Comparison of ENCODE assay signal across 1 cellular context in the genomic region with DNA sequence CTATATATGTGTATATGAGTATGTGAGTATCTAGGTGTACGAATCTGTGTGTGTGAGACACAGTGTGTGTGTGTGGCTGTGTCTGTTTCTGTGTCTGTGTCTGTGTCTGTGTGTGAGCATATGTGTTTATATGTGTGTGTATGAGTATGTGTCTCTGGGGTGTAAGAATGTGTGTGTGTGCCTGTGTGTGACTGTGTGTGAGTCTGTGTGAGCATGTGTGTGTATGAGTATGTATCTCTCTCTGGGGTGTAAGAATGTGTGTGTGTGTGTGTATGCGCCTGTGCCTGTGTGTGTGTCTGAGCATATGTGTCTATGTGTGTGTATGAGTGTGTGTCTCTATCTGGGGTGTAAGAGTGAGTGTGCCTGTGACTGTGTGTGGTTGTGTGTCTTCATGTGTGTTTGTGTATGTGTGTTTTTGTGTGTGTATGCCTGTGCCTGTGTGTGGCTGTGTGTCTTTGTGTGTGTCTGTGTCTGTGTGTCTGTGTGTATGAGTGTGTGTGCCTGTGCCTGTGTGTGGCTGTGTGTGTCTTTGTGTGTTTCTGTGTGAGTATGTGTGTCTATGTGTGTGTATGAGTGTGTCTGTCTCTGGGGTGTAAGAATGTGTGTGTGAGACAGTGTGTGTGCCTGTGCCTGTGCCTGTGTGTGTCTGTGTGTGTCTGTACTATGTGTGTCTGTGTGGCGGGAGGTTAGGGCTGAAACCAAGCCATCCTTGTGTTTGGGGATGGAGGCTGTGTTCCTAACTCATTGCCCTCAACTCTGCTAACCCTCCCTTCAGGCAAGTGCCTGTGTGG.
TF ChIP-seq lines count a peak whose summit lies in the region.

No MANE protein-coding gene starts in this region.

TF ChIP-seq in HepG2, 621 proteins besides CTCF, POLR2A, EP300 and RAD21:
- TF ChIP-seq, protein P1, sequence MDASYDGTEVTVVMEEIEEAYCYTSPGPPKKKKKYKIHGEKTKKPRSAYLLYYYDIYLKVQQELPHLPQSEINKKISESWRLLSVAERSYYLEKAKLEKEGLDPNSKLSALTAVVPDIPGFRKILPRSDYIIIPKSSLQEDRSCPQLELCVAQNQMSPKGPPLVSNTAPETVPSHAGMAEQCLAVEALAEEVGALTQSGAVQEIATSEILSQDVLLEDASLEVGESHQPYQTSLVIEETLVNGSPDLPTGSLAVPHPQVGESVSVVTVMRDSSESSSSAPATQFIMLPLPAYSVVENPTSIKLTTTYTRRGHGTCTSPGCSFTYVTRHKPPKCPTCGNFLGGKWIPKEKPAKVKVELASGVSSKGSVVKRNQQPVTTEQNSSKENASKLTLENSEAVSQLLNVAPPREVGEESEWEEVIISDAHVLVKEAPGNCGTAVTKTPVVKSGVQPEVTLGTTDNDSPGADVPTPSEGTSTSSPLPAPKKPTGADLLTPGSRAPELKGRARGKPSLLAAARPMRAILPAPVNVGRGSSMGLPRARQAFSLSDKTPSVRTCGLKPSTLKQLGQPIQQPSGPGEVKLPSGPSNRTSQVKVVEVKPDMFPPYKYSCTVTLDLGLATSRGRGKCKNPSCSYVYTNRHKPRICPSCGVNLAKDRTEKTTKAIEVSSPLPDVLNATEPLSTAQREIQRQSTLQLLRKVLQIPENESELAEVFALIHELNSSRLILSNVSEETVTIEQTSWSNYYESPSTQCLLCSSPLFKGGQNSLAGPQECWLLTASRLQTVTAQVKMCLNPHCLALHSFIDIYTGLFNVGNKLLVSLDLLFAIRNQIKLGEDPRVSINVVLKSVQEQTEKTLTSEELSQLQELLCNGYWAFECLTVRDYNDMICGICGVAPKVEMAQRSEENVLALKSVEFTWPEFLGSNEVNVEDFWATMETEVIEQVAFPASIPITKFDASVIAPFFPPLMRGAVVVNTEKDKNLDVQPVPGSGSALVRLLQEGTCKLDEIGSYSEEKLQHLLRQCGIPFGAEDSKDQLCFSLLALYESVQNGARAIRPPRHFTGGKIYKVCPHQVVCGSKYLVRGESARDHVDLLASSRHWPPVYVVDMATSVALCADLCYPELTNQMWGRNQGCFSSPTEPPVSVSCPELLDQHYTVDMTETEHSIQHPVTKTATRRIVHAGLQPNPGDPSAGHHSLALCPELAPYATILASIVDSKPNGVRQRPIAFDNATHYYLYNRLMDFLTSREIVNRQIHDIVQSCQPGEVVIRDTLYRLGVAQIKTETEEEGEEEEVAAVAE (CRISPR knock-in tag; IDR thresholded peaks at IDR 0.05; ENCODE audit: borderline replicate concordance), result no peak
- TF ChIP-seq FOXA1 (IDR thresholded peaks at IDR 0.05) (peak; percentile 41; the same call in 1 of the 2 replicates), FOXA1 (CRISPR knock-in tag; IDR thresholded peaks at IDR 0.05) (no peak), MED13 (CRISPR knock-in tag; IDR thresholded peaks at IDR 0.05) (no peak), PLRG1 (conservative IDR thresholded peaks at IDR 0.05) (peak; percentile 8; the same call in 1 of the 2 replicates), ZNF333 (CRISPR knock-in tag; IDR thresholded peaks at IDR 0.05; ENCODE audit: borderline replicate concordance) (no peak), ZNF614 (CRISPR knock-in tag; IDR thresholded peaks at IDR 0.05; ENCODE audit: borderline replicate concordance) (no peak), PPARG (CRISPR knock-in tag; conservative IDR thresholded peaks at IDR 0.05) (no peak), ARNT (IDR thresholded peaks at IDR 0.05) (peak; percentile 69; the same call in 1 of the 2 replicates), ZSCAN25 (CRISPR knock-in tag; IDR thresholded peaks at IDR 0.05) (no peak), FOXP1 (IDR thresholded peaks at IDR 0.05) (peak; percentile 26; the same call in 1 of the 2 replicates), FOXP1 (CRISPR knock-in tag; IDR thresholded peaks at IDR 0.05) (no peak), ZMAT3 (CRISPR knock-in tag; conservative IDR thresholded peaks at IDR 0.05) (no peak), NONO (IDR thresholded peaks at IDR 0.05) (0 out of 2 replicates have a peak, but pooled peaks have one; percentile 8), NONO (CRISPR knock-in tag; conservative IDR thresholded peaks at IDR 0.05) (no peak)
- TF ChIP-seq, protein P2, sequence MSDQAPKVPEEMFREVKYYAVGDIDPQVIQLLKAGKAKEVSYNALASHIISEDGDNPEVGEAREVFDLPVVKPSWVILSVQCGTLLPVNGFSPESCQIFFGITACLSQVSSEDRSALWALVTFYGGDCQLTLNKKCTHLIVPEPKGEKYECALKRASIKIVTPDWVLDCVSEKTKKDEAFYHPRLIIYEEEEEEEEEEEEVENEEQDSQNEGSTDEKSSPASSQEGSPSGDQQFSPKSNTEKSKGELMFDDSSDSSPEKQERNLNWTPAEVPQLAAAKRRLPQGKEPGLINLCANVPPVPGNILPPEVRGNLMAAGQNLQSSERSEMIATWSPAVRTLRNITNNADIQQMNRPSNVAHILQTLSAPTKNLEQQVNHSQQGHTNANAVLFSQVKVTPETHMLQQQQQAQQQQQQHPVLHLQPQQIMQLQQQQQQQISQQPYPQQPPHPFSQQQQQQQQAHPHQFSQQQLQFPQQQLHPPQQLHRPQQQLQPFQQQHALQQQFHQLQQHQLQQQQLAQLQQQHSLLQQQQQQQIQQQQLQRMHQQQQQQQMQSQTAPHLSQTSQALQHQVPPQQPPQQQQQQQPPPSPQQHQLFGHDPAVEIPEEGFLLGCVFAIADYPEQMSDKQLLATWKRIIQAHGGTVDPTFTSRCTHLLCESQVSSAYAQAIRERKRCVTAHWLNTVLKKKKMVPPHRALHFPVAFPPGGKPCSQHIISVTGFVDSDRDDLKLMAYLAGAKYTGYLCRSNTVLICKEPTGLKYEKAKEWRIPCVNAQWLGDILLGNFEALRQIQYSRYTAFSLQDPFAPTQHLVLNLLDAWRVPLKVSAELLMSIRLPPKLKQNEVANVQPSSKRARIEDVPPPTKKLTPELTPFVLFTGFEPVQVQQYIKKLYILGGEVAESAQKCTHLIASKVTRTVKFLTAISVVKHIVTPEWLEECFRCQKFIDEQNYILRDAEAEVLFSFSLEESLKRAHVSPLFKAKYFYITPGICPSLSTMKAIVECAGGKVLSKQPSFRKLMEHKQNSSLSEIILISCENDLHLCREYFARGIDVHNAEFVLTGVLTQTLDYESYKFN (CRISPR knock-in tag; conservative IDR thresholded peaks at IDR 0.05), result no peak
- TF ChIP-seq, protein P3, sequence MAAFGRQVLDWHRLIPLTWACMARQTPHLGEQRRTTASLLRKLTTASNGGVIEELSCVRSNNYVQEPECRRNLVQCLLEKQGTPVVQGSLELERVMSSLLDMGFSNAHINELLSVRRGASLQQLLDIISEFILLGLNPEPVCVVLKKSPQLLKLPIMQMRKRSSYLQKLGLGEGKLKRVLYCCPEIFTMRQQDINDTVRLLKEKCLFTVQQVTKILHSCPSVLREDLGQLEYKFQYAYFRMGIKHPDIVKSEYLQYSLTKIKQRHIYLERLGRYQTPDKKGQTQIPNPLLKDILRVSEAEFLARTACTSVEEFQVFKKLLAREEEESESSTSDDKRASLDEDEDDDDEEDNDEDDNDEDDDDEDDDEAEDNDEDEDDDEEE (CRISPR knock-in tag; IDR thresholded peaks at IDR 0.05), result no peak
- TF ChIP-seq, protein P4, sequence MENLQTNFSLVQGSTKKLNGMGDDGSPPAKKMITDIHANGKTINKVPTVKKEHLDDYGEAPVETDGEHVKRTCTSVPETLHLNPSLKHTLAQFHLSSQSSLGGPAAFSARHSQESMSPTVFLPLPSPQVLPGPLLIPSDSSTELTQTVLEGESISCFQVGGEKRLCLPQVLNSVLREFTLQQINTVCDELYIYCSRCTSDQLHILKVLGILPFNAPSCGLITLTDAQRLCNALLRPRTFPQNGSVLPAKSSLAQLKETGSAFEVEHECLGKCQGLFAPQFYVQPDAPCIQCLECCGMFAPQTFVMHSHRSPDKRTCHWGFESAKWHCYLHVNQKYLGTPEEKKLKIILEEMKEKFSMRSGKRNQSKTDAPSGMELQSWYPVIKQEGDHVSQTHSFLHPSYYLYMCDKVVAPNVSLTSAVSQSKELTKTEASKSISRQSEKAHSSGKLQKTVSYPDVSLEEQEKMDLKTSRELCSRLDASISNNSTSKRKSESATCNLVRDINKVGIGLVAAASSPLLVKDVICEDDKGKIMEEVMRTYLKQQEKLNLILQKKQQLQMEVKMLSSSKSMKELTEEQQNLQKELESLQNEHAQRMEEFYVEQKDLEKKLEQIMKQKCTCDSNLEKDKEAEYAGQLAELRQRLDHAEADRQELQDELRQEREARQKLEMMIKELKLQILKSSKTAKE (CRISPR knock-in tag; IDR thresholded peaks at IDR 0.05; ENCODE audit: borderline replicate concordance), result no peak
- TF ChIP-seq, protein P5, sequence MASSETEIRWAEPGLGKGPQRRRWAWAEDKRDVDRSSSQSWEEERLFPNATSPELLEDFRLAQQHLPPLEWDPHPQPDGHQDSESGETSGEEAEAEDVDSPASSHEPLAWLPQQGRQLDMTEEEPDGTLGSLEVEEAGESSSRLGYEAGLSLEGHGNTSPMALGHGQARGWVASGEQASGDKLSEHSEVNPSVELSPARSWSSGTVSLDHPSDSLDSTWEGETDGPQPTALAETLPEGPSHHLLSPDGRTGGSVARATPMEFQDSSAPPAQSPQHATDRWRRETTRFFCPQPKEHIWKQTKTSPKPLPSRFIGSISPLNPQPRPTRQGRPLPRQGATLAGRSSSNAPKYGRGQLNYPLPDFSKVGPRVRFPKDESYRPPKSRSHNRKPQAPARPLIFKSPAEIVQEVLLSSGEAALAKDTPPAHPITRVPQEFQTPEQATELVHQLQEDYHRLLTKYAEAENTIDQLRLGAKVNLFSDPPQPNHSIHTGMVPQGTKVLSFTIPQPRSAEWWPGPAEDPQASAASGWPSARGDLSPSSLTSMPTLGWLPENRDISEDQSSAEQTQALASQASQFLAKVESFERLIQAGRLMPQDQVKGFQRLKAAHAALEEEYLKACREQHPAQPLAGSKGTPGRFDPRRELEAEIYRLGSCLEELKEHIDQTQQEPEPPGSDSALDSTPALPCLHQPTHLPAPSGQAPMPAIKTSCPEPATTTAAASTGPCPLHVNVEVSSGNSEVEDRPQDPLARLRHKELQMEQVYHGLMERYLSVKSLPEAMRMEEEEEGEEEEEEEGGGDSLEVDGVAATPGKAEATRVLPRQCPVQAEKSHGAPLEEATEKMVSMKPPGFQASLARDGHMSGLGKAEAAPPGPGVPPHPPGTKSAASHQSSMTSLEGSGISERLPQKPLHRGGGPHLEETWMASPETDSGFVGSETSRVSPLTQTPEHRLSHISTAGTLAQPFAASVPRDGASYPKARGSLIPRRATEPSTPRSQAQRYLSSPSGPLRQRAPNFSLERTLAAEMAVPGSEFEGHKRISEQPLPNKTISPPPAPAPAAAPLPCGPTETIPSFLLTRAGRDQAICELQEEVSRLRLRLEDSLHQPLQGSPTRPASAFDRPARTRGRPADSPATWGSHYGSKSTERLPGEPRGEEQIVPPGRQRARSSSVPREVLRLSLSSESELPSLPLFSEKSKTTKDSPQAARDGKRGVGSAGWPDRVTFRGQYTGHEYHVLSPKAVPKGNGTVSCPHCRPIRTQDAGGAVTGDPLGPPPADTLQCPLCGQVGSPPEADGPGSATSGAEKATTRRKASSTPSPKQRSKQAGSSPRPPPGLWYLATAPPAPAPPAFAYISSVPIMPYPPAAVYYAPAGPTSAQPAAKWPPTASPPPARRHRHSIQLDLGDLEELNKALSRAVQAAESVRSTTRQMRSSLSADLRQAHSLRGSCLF (CRISPR knock-in tag; IDR thresholded peaks at IDR 0.05; ENCODE audit: borderline replicate concordance), result no peak
- TF ChIP-seq, protein P6, sequence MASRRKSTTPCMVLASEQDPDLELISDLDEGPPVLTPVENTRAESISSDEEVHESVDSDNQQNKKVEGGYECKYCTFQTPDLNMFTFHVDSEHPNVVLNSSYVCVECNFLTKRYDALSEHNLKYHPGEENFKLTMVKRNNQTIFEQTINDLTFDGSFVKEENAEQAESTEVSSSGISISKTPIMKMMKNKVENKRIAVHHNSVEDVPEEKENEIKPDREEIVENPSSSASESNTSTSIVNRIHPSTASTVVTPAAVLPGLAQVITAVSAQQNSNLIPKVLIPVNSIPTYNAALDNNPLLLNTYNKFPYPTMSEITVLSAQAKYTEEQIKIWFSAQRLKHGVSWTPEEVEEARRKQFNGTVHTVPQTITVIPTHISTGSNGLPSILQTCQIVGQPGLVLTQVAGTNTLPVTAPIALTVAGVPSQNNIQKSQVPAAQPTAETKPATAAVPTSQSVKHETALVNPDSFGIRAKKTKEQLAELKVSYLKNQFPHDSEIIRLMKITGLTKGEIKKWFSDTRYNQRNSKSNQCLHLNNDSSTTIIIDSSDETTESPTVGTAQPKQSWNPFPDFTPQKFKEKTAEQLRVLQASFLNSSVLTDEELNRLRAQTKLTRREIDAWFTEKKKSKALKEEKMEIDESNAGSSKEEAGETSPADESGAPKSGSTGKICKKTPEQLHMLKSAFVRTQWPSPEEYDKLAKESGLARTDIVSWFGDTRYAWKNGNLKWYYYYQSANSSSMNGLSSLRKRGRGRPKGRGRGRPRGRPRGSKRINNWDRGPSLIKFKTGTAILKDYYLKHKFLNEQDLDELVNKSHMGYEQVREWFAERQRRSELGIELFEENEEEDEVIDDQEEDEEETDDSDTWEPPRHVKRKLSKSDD (CRISPR knock-in tag; IDR thresholded peaks at IDR 0.05; ENCODE audit: low read depth), result no peak
- TF ChIP-seq, protein P7, sequence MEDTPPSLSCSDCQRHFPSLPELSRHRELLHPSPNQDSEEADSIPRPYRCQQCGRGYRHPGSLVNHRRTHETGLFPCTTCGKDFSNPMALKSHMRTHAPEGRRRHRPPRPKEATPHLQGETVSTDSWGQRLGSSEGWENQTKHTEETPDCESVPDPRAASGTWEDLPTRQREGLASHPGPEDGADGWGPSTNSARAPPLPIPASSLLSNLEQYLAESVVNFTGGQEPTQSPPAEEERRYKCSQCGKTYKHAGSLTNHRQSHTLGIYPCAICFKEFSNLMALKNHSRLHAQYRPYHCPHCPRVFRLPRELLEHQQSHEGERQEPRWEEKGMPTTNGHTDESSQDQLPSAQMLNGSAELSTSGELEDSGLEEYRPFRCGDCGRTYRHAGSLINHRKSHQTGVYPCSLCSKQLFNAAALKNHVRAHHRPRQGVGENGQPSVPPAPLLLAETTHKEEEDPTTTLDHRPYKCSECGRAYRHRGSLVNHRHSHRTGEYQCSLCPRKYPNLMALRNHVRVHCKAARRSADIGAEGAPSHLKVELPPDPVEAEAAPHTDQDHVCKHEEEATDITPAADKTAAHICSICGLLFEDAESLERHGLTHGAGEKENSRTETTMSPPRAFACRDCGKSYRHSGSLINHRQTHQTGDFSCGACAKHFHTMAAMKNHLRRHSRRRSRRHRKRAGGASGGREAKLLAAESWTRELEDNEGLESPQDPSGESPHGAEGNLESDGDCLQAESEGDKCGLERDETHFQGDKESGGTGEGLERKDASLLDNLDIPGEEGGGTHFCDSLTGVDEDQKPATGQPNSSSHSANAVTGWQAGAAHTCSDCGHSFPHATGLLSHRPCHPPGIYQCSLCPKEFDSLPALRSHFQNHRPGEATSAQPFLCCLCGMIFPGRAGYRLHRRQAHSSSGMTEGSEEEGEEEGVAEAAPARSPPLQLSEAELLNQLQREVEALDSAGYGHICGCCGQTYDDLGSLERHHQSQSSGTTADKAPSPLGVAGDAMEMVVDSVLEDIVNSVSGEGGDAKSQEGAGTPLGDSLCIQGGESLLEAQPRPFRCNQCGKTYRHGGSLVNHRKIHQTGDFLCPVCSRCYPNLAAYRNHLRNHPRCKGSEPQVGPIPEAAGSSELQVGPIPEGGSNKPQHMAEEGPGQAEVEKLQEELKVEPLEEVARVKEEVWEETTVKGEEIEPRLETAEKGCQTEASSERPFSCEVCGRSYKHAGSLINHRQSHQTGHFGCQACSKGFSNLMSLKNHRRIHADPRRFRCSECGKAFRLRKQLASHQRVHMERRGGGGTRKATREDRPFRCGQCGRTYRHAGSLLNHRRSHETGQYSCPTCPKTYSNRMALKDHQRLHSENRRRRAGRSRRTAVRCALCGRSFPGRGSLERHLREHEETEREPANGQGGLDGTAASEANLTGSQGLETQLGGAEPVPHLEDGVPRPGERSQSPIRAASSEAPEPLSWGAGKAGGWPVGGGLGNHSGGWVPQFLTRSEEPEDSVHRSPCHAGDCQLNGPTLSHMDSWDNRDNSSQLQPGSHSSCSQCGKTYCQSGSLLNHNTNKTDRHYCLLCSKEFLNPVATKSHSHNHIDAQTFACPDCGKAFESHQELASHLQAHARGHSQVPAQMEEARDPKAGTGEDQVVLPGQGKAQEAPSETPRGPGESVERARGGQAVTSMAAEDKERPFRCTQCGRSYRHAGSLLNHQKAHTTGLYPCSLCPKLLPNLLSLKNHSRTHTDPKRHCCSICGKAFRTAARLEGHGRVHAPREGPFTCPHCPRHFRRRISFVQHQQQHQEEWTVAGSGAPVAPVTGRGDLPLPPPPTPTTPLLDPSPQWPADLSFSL (CRISPR knock-in tag; IDR thresholded peaks at IDR 0.05), result peak; percentile 92
TF ChIP-seq in HepG2: peak in this region for 6.
